In genomic region chr3:130621824-130622223, GRCh38 we compare ENCODE assay signal across 24 cellular contexts.
"Had no signal": no experiment of that assay in that cellular context is flagged by ENCODE, and none has a peak within 500 bp of the region (broad histone marks: within the 10 kb centered on the region; RNA-seq: fewer than 3 reads in every experiment).

No MANE protein-coding gene starts in this region.

- ATAC-seq: activated CD4-positive, CD25-positive, alpha-beta regulatory T cell treated with anti-CD3 and anti-CD28 coated beads, Interleukin-2, amount 50 U/mL, for 24 hours; activated CD8-positive, alpha-beta T cell treated with anti-CD3 and anti-CD28 coated beads for 36 hours; activated T-cell treated with anti-CD3 and anti-CD28 coated beads, Interleukin-2, amount 50 U/mL, for 72 hours had no signal

- DNase-seq: activated CD4-positive, alpha-beta T cell treated with anti-CD3 and anti-CD28 coated beads for 4 hours; activated CD8-positive, alpha-beta memory T cell treated with anti-CD3 and anti-CD28 coated beads, Interleukin-2, amount 50 U/mL, for 4 hours; activated CD8-positive, alpha-beta T cell treated with anti-CD3 and anti-CD28 coated beads for 36 hours; activated gamma-delta T cell treated with Interleukin-2 at 50 U/mL for 16 hours; activated naive CD4-positive, alpha-beta T cell treated with anti-CD3 and anti-CD28 coated beads, Interleukin-2, amount 10 ng/mL, durations not matched to agents 7 days and 5 days; activated naive CD8-positive, alpha-beta T cell treated with anti-CD3 and anti-CD28 coated beads for 36 hours; activated T-cell treated with anti-CD3 and anti-CD28 coated beads, Interleukin-2, amount 50 U/mL, for 72 hours; adrenal gland; aorta; caudate nucleus; Kasumi-1; KBM-7; NCI-H1092; NCI-H1417; NCI-H1930; NCI-H2107; NCI-H2171 treated with DMSO at 0.1 percent for 48 hours; NCI-H226; NCI-H526 treated with DMSO at 0.1 percent for 48 hours; NCI-H82 had no signal

- H3K36me3 ChIP-seq: adrenal gland, SJSA1 had no signal

- H3K4me3 Mint-ChIP-seq: activated CD8-positive, alpha-beta T cell treated with anti-CD3 and anti-CD28 coated beads for 36 hours; activated naive CD4-positive, alpha-beta T cell treated with anti-CD3 and anti-CD28 coated beads, Interleukin-2, amount 10 ng/mL, durations not matched to agents 7 days and 5 days; activated naive CD8-positive, alpha-beta T cell treated with anti-CD3 and anti-CD28 coated beads for 36 hours; activated T-cell treated with anti-CD3 and anti-CD28 coated beads, Interleukin-2, amount 50 U/mL, for 72 hours; T-helper 1 cell treated with Interleukin-12 subunit alpha and Interleukin-12 subunit beta and Interleukin-4 antibody, amounts not matched to agents 30 μg/mL and 1 μg/mL, for 36 hours had no signal

- H3K36me3 Mint-ChIP-seq: activated naive CD4-positive, alpha-beta T cell treated with anti-CD3 and anti-CD28 coated beads, Interleukin-2, amount 10 ng/mL, durations not matched to agents 7 days and 5 days; activated naive CD8-positive, alpha-beta T cell treated with anti-CD3 and anti-CD28 coated beads for 36 hours had no signal

- H3K27me3 Mint-ChIP-seq: activated naive CD4-positive, alpha-beta T cell treated with anti-CD3 and anti-CD28 coated beads, Interleukin-2, amount 10 ng/mL, durations not matched to agents 7 days and 5 days had no signal

- H3K27ac ChIP-seq: adrenal gland, SJSA1 had no signal

- H3K27ac Mint-ChIP-seq: activated CD8-positive, alpha-beta T cell treated with anti-CD3 and anti-CD28 coated beads for 36 hours; activated naive CD4-positive, alpha-beta T cell treated with anti-CD3 and anti-CD28 coated beads, Interleukin-2, amount 10 ng/mL, durations not matched to agents 7 days and 5 days; activated naive CD8-positive, alpha-beta T cell treated with anti-CD3 and anti-CD28 coated beads for 36 hours; activated T-cell treated with anti-CD3 and anti-CD28 coated beads, Interleukin-2, amount 50 U/mL, for 72 hours; activated T-helper 2 cell treated with anti-CD3 and anti-CD28 coated beads, Interferon-gamma antibody, Interleukin-2, Interleukin-4, amounts not matched to agents 10 μg/mL and 5 μg/mL and 100 μg/mL, durations not matched to agents 14 hours and 24 hours and 36 hours; T-helper 1 cell treated with Interleukin-12 subunit alpha and Interleukin-12 subunit beta and Interleukin-4 antibody, amounts not matched to agents 30 μg/mL and 1 μg/mL, for 36 hours had no signal

- H3K4me1 Mint-ChIP-seq: activated naive CD4-positive, alpha-beta T cell treated with anti-CD3 and anti-CD28 coated beads, Interleukin-2, amount 10 ng/mL, durations not matched to agents 7 days and 5 days; activated naive CD8-positive, alpha-beta T cell treated with anti-CD3 and anti-CD28 coated beads for 36 hours had no signal

- H3K4me3 ChIP-seq: adrenal gland, SJSA1 had no signal

- H3K9me3 Mint-ChIP-seq: activated CD8-positive, alpha-beta T cell treated with anti-CD3 and anti-CD28 coated beads for 36 hours; activated naive CD4-positive, alpha-beta T cell treated with anti-CD3 and anti-CD28 coated beads, Interleukin-2, amount 10 ng/mL, durations not matched to agents 7 days and 5 days; activated naive CD8-positive, alpha-beta T cell treated with anti-CD3 and anti-CD28 coated beads for 36 hours; activated T-helper 2 cell treated with anti-CD3 and anti-CD28 coated beads, Interferon-gamma antibody, Interleukin-2, Interleukin-4, amounts not matched to agents 10 μg/mL and 5 μg/mL and 100 μg/mL, durations not matched to agents 14 hours and 24 hours and 36 hours; T-helper 1 cell treated with Interleukin-12 subunit alpha and Interleukin-12 subunit beta and Interleukin-4 antibody, amounts not matched to agents 30 μg/mL and 1 μg/mL, for 36 hours had no signal

- H3K27me3 ChIP-seq: adrenal gland, SJSA1 had no signal

- H3K4me1 ChIP-seq: adrenal gland, SJSA1 had no signal

- H3K9me3 ChIP-seq: adrenal gland, SJSA1 had no signal
